In genomic region chr2:61470122-61470951, GRCh38 we compare ENCODE assay signal across 8 cellular contexts. TPM values are rescaled to one million over a fixed set of nuclear protein-coding genes. Genes with fewer than 3 reads are reported as not detected.
DNase-seq lines count a peak whose midpoint lies in the region; ATAC-seq, FAIRE-seq and TF ChIP-seq lines count a peak whose summit lies in the region.

No MANE protein-coding gene starts in this region.

- H3K9me3 ChIP-seq in RWPE2 (ENCODE audit: severe bottlenecking) = no peaks in the 10 kb centered on the region
- H3K9me3 ChIP-seq in neutrophil = no peaks in the 10 kb centered on the region
- H3K9me3 ChIP-seq in subcutaneous abdominal adipose tissue (ENCODE audit: control insufficient read depth in 5 of 5, low read length in 5 of 5) = no peaks in the 10 kb centered on the region

- H3K27ac ChIP-seq in RWPE2 (ENCODE audit: poor library complexity, severe bottlenecking) (peak overlapping the region; percentile 85), neutrophil (peak overlapping the region; percentile 93), subcutaneous abdominal adipose tissue (ENCODE audit: low read depth, low read length) (peak overlapping the region; percentile 82)

- H3K36me3 ChIP-seq in RWPE2 (ENCODE audit: low read depth) = peaks cover 30% of the 10 kb centered on the region
- H3K36me3 ChIP-seq in neutrophil = peaks cover 4% of the 10 kb centered on the region
- H3K36me3 ChIP-seq in subcutaneous abdominal adipose tissue (ENCODE audit: control insufficient read depth in 5 of 5, insufficient read depth in 5 of 5, low read length in 5 of 5) = peaks cover 0 to 2% (median 0%) of the 10 kb centered on the region in 5 donors

- H3K9ac ChIP-seq in subcutaneous abdominal adipose tissue (ENCODE audit: low read length in 5 of 5) = peak overlapping the region; percentile 39 to 97 (median 90)

- ATAC-seq in GM21381 (IDR thresholded peaks at IDR 0.05; ENCODE audit: unreplicated experiment) (peak; percentile 28), RWPE2 (ENCODE audit: low read depth) (peak; percentile 46)

- FAIRE-seq in frontal cortex (lab: Jason Lieb, UNC) = no peak

- H3K4me3 ChIP-seq in RWPE2 (ENCODE audit: severe bottlenecking) (peak overlapping the region; percentile 87), neutrophil (ENCODE audit: low read depth in 1 of 2, low read length in 1 of 2) (peak overlapping the region; percentile 82 to 95), subcutaneous abdominal adipose tissue (ENCODE audit: low read depth in 1 of 5, low read length in 5 of 5) (peak overlapping the region; percentile 71 to 92 (median 84))

- H3K27me3 ChIP-seq in RWPE2 (ENCODE audit: insufficient read depth, poor library complexity, severe bottlenecking) (no peaks in the 10 kb centered on the region), neutrophil (no peaks in the 10 kb centered on the region), subcutaneous abdominal adipose tissue (ENCODE audit: control insufficient read depth in 5 of 5, insufficient read depth in 4 of 5, low read length in 5 of 5) (no peaks in the 10 kb centered on the region)

- DNase-seq in COLO668 (lab: John Stamatoyannopoulos, UW; ENCODE audit: unreplicated experiment) = peak; percentile 84
- DNase-seq in HuH-7.5 (ENCODE audit: low spot score) = peak; percentile 76
- DNase-seq in RWPE2 (ENCODE audit: low spot score) = peak; percentile 87
- DNase-seq in activated gamma-delta T cell treated with Interleukin-2 at 50 U/mL for 16 hours = peak; percentile 78
- DNase-seq in frontal cortex (ENCODE audit: low spot score in 2 of 2) = peak; percentile 88 to 93

- H3K4me1 ChIP-seq in RWPE2 (ENCODE audit: insufficient read depth, poor library complexity, severe bottlenecking) = peaks cover 14% of the 10 kb centered on the region
- peaks cover 36 to 40% of the 10 kb centered on the region in 2 experiments for H3K4me1 ChIP-seq in neutrophil (ENCODE audit: control insufficient read depth in 1 of 2, insufficient read depth in 1 of 2, low read depth in 1 of 2, low read length in 1 of 2)
- peaks cover 0 to 27% (median 23%) of the 10 kb centered on the region in 5 donors for H3K4me1 ChIP-seq in subcutaneous abdominal adipose tissue (ENCODE audit: control insufficient read depth in 5 of 5, insufficient read depth in 5 of 5, low read length in 5 of 5)

- TF ChIP-seq CTCF in RWPE2 (IDR thresholded peaks at IDR 0.05; ENCODE audit: poor library complexity, severe bottlenecking) (no peak), neutrophil (IDR thresholded peaks at IDR 0.05) (no peak)

RNA-seq across cellular contexts. Expression of gene USP34, which starts 0.6 kb away (rescaled TPM):
- 177 TPM for total RNA-seq in frontal cortex

Comparison
In these comparisons a context has a peak if more than half of its experiments do, and no peak if none do; other contexts are left out.
1. Peak in every context shown above with its lines: DNase-seq, ATAC-seq, H3K4me3 ChIP-seq and H3K27ac ChIP-seq.